Comparison of ENCODE assay signal across 14 cellular contexts in the genomic region with DNA sequence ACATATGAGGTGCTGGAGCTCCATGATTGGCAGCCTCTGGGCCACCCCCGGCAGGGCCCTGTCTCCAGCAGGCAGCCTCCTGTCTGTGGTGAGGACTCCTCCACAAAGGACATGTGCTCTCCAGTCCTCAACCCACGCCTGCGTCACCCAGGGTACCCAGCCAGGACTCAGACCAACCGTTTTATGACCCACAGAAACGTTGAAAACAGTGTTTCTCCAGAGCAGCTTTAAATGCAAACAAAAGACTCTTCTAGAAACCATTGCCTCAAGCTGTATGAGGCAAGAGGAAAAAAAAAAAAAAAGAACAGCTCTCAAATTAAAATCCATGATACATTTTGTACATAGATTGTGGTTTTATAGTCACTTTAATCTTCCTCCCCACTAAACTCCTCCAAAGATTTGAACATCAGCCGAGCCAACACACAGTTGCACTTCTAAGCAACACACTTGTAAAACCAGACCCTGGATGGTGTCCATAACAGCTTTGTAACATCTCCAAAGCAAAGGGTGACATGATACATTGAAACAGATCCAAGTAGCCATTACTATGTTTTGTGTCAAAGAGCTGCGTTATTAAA.
A peak's percentile ranks its signal among the peaks of the same experiment; 100 is the strongest.
DNase-seq lines count a peak whose midpoint lies in the region; ATAC-seq and TF ChIP-seq lines count a peak whose summit lies in the region.
"Had no signal": no experiment of that assay in that cellular context is flagged by ENCODE, and none has a peak within 500 bp of the region (broad histone marks: within the 10 kb centered on the region; RNA-seq: fewer than 3 reads in every experiment).

No MANE protein-coding gene starts in this region.

- no peaks in the 10 kb centered on the region for H3K36me3 ChIP-seq in spleen
- H3K36me3 ChIP-seq: BLaER1 treated with 17β-estradiol and CSF1 and Interleukin-3, amounts not matched to agents 10 nM and 100 nM had no signal

- H3K27ac ChIP-seq in coronary artery (peak overlapping the region in 1 of 2 donors; percentile 82), spleen (peak overlapping the region in 6 of 8 donors; percentile 41 to 74 (median 61))
- H3K27ac ChIP-seq: BLaER1 treated with 17β-estradiol and CSF1 and Interleukin-3, amounts not matched to agents 10 nM and 100 nM; HL-60 had no signal

- TF ChIP-seq POLR2A in spleen (IDR thresholded peaks at IDR 0.05), result no peak

- no peaks in the 10 kb centered on the region for H3K4me1 ChIP-seq in spleen

- ATAC-seq in HG03108 (IDR thresholded peaks at IDR 0.05; ENCODE audit: unreplicated experiment) (no peak), GM21381 (IDR thresholded peaks at IDR 0.05; ENCODE audit: unreplicated experiment) (no peak), GM18861 (IDR thresholded peaks at IDR 0.05; ENCODE audit: unreplicated experiment) (no peak)
- ATAC-seq: activated naive CD4-positive, alpha-beta T cell treated with anti-CD3 and anti-CD28 coated beads, Interleukin-2, amount 50 U/mL, for 72 hours had no signal

- no peaks in the 10 kb centered on the region for H3K27me3 ChIP-seq in spleen (replicated peaks in 1 of 7)
- H3K27me3 ChIP-seq: BLaER1 treated with 17β-estradiol and CSF1 and Interleukin-3, amounts not matched to agents 10 nM and 100 nM had no signal

- intact Hi-C loops in spleen (cut with DNase I; ENCODE audit: low total_unique reads), result no loop called here

- TF ChIP-seq CTCF in coronary artery (IDR thresholded peaks at IDR 0.05) (no peak), spleen (IDR thresholded peaks at IDR 0.05 in 8 of 11, conservative IDR thresholded peaks at IDR 0.05 in 3 of 11) (no peak)

- H3K9me3 ChIP-seq in spleen, result no peaks in the 10 kb centered on the region
- H3K9me3 ChIP-seq: BLaER1 treated with 17β-estradiol and CSF1 and Interleukin-3, amounts not matched to agents 10 nM and 100 nM had no signal

- H3K4me3 ChIP-seq in coronary artery (no peak overlapping the region), spleen (no peak overlapping the region)
- H3K4me3 ChIP-seq: BLaER1 treated with 17β-estradiol and CSF1 and Interleukin-3, amounts not matched to agents 10 nM and 100 nM had no signal

- peak; percentile 66 for DNase-seq in GM03348 (ENCODE audit: low spot score)
- peak; percentile 81 for DNase-seq in coronary artery (ENCODE audit: low spot score)
- peak; percentile 32 for DNase-seq in left kidney (ENCODE audit: low read depth, low spot score)
- DNase-seq in spleen, result peak; percentile 68
- no peak for DNase-seq in HK-2 (ENCODE audit: unreplicated experiment)
- DNase-seq: mesendoderm, NCI-H2171 treated with DMSO at 0.1 percent for 48 hours, T-helper 2 cell had no signal

- WGBS in spleen, 5 donors, result 64 to 84% (median 78%) methylated on average over 7 of the region's 7 CpGs
